10 cellular contexts compared by ENCODE assay signal in the genomic region with DNA sequence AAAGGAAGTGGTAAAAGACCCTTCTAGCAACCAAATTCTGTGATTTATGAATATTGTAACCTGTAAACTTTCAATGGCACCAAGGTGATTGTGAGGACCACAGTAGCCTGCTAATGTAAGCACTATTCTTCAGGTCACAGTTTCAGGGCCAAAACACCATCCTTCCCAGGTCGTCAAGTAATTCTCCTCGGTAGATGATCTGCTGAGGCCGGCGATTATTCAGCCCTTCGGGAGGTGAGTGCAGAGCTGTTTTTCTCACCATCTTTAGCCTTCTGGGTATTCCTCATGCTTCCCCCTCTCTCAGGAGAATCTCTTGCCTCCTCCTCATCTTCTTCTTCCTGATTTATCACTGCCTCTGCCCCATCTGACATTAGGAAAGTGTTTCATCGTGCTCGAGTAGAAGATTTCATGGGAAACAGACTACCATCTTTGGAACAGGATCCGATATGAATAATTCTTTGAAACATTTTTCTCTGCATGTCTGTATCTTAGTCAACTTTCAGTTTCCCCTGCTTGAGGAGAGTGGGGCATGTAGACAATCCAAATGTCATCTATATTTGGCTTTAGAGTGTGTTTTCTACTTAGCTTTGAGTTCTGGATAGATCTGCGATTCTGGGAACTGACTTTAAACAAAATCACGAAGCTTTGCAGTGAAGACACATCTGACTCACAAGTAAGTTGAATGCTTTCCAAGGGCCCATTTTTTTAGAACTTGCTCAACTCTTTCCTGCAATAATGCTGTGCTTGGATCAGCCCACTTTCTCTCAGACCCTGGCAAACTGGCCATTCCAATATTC.
DNase-seq lines count a peak whose midpoint lies in the region; ATAC-seq and TF ChIP-seq lines count a peak whose summit lies in the region.
"Had no signal": no experiment of that assay in that cellular context is flagged by ENCODE, and none has a peak within 500 bp of the region (broad histone marks: within the 10 kb centered on the region; RNA-seq: fewer than 3 reads in every experiment).

No MANE protein-coding gene starts in this region.

- no peaks in the 10 kb centered on the region for H3K9me3 ChIP-seq in mucosa of descending colon
- H3K9me3 ChIP-seq in uterus, result no peaks in the 10 kb centered on the region

- H3K27me3 ChIP-seq in uterus, result no peaks in the 10 kb centered on the region

- H3K4me1 ChIP-seq in mucosa of descending colon (ENCODE audit: low read depth), result no peaks in the 10 kb centered on the region
- peaks cover 0 to 16% of the 10 kb centered on the region in 2 donors for H3K4me1 ChIP-seq in uterus

- no peaks in the 10 kb centered on the region for H3K27me3 Mint-ChIP-seq in activated naive CD4-positive, alpha-beta T cell treated with anti-CD3 and anti-CD28 coated beads for 36 hours (ENCODE audit: low read depth)
- no peaks in the 10 kb centered on the region for H3K27me3 Mint-ChIP-seq in activated naive CD4-positive, alpha-beta T cell treated with anti-CD3 and anti-CD28 coated beads, Interleukin-2, amount 10 ng/mL, durations not matched to agents 7 days and 5 days
- H3K27me3 Mint-ChIP-seq: CD4-positive, CD25-positive, alpha-beta regulatory T cell had no signal

- peak overlapping the region; percentile 85 for H3K27ac ChIP-seq in uterus

- no peak for DNase-seq in activated naive CD4-positive, alpha-beta T cell treated with anti-CD3 and anti-CD28 coated beads for 36 hours
- DNase-seq in activated naive CD4-positive, alpha-beta T cell treated with anti-CD3 and anti-CD28 coated beads, Interleukin-2, amount 10 ng/mL, durations not matched to agents 7 days and 5 days, result no peak
- DNase-seq in dedifferentiated amniotic fluid mesenchymal stem cell (ENCODE audit: extremely low spot score), result peak; percentile 95
- DNase-seq in mucosa of descending colon, result peak in 1 of 3 donors; percentile 33
- peak in 1 of 2 donors; percentile 81 for DNase-seq in uterus
- DNase-seq in NCI-H2029 (lab: John Stamatoyannopoulos, UW), result no peak
- DNase-seq in DMS 273 (lab: John Stamatoyannopoulos, UW; ENCODE audit: unreplicated experiment), result no peak
- no peak for DNase-seq in GM13977 (ENCODE audit: low spot score)
- DNase-seq: NCI-H1105 treated with DMSO at 0.1 percent for 48 hours had no signal

- H3K9me3 Mint-ChIP-seq in activated naive CD4-positive, alpha-beta T cell treated with anti-CD3 and anti-CD28 coated beads for 36 hours, result no peaks in the 10 kb centered on the region
- no peaks in the 10 kb centered on the region for H3K9me3 Mint-ChIP-seq in activated naive CD4-positive, alpha-beta T cell treated with anti-CD3 and anti-CD28 coated beads, Interleukin-2, amount 10 ng/mL, durations not matched to agents 7 days and 5 days
- H3K9me3 Mint-ChIP-seq: CD4-positive, CD25-positive, alpha-beta regulatory T cell had no signal

- H3K27ac Mint-ChIP-seq in activated naive CD4-positive, alpha-beta T cell treated with anti-CD3 and anti-CD28 coated beads for 36 hours, result peak overlapping the region; percentile 57
- H3K27ac Mint-ChIP-seq in activated naive CD4-positive, alpha-beta T cell treated with anti-CD3 and anti-CD28 coated beads, Interleukin-2, amount 10 ng/mL, durations not matched to agents 7 days and 5 days, result no peak overlapping the region

- no peak overlapping the region for H3K4me3 ChIP-seq in mucosa of descending colon
- peak overlapping the region; percentile 16 to 25 for H3K4me3 ChIP-seq in uterus

- in situ Hi-C loops in GM13977 (cut with MboI; ENCODE audit: low pct_unique_long_range_greater_than_20kb, low sequenced_read_pairs, unreplicated experiment), result no loop called here

- peaks cover 7% of the 10 kb centered on the region for H3K4me1 Mint-ChIP-seq in activated naive CD4-positive, alpha-beta T cell treated with anti-CD3 and anti-CD28 coated beads for 36 hours (ENCODE audit: low read depth)
- H3K4me1 Mint-ChIP-seq in activated naive CD4-positive, alpha-beta T cell treated with anti-CD3 and anti-CD28 coated beads, Interleukin-2, amount 10 ng/mL, durations not matched to agents 7 days and 5 days, result peaks cover 9% of the 10 kb centered on the region

- TF ChIP-seq CTCF in mucosa of descending colon (IDR thresholded peaks at IDR 0.05) (no peak), uterus (IDR thresholded peaks at IDR 0.05) (no peak), GM13977 (IDR thresholded peaks at IDR 0.05; ENCODE audit: extremely low read depth, insufficient read depth, missing control alignments) (no peak)

- no peaks in the 10 kb centered on the region for H3K36me3 ChIP-seq in mucosa of descending colon (ENCODE audit: low read depth)
- no peaks in the 10 kb centered on the region for H3K36me3 ChIP-seq in uterus

- peak; percentile 34 for ATAC-seq in mucosa of descending colon

- H3K4me3 Mint-ChIP-seq in activated naive CD4-positive, alpha-beta T cell treated with anti-CD3 and anti-CD28 coated beads for 36 hours, result no peak overlapping the region
- H3K4me3 Mint-ChIP-seq in activated naive CD4-positive, alpha-beta T cell treated with anti-CD3 and anti-CD28 coated beads, Interleukin-2, amount 10 ng/mL, durations not matched to agents 7 days and 5 days, result no peak overlapping the region
- H3K4me3 Mint-ChIP-seq: CD4-positive, CD25-positive, alpha-beta regulatory T cell had no signal

- CTCF ChIA-PET in activated naive CD4-positive, alpha-beta T cell treated with anti-CD3 and anti-CD28 coated beads for 36 hours (lab: Charles Lee), result no interaction called here
- CTCF ChIA-PET in activated naive CD4-positive, alpha-beta T cell treated with anti-CD3 and anti-CD28 coated beads, Interleukin-2, amount 10 ng/mL, durations not matched to agents 7 days and 5 days (lab: Charles Lee), result interaction anchor here (0.9 kb wide), 1 partner anchor 39 kb away, joined by 4 read pairs; no protein-coding TSS in a partner anchor

- no peaks in the 10 kb centered on the region for H3K36me3 Mint-ChIP-seq in activated naive CD4-positive, alpha-beta T cell treated with anti-CD3 and anti-CD28 coated beads for 36 hours (ENCODE audit: low read depth)
- H3K36me3 Mint-ChIP-seq in activated naive CD4-positive, alpha-beta T cell treated with anti-CD3 and anti-CD28 coated beads, Interleukin-2, amount 10 ng/mL, durations not matched to agents 7 days and 5 days, result no peaks in the 10 kb centered on the region

- no peak for TF ChIP-seq POLR2A in uterus (IDR thresholded peaks at IDR 0.05)

- intact Hi-C loops in activated naive CD4-positive, alpha-beta T cell treated with anti-CD3 and anti-CD28 coated beads for 36 hours (cut with micrococcal nuclease), result no loop called here
- intact Hi-C loops in mucosa of descending colon (cut with DNase I, micrococcal nuclease), result no loop called here
- intact Hi-C loops in uterus (cut with DNase I; ENCODE audit: low total_unique reads), result no loop called here
